In the genomic region with DNA sequence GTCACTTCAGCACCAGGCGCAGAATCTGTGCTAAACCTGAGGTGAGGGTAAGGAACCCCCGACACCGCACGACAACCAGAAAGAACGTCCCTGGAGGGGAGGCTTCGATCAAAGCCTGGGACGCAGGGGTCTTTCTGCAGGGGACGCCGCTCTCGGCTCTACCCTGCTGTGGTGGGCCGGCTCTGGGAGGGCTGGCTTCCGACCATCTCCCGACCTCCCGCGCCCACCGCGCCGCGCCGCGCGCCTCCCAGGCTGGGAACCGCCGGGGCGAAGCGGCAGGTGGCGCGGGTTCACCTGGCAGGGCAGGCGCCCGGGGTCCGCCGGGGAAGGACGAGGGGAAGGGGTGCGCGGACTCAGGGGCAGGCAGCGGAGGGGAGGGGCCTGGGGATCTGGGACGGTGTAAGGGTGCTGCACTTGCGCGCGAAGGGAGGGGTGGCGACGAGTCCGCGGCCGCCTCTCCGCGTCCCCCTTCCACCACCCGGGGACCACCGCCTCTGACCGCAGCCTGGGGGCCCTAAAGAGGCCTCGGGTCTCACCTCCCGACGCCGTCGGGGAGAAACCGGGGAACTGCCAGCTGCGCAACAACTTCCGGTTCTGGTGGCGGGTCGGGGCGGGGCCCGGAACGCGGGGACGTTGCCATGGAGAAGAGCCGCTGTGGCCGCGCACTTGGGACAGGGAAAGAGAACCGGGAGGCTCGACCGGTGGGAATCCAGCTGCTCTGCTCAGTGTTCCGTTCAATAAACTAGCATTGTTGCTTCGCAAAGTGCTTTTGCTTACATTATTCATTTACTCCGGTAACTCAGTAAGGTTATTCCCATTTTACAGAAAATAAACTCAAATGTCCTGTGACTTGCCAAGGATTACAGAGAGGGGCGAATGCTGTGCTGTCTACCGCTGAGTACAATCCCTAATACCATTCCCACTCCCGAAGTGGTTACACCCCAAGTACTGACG, we compare ENCODE assay signal across 8 cellular contexts. TPM values are rescaled to one million over a fixed set of nuclear protein-coding genes. Genes with fewer than 3 reads are reported as not detected.
DNase-seq lines count a peak whose midpoint lies in the region; ATAC-seq and TF ChIP-seq lines count a peak whose summit lies in the region.

TSS of gene ZNF396 (minus strand) at position 596 of the 954 bp plus-strand sequence. CDS start 3,045 bp downstream, outside the sequence.

- H3K27ac Mint-ChIP-seq in activated naive CD4-positive, alpha-beta T cell treated with anti-CD3 and anti-CD28 coated beads, Interleukin-2, amount 50 U/mL, for 72 hours, result peak within 1 kb of the TSS; percentile 33 to 67

- peak within 1 kb of the TSS; percentile 67 for H3K4me2 ChIP-seq in parathyroid adenoma (ENCODE audit: low read length)

- no peak for TF ChIP-seq CTCF in parathyroid adenoma (IDR thresholded peaks at IDR 0.05)
- TF ChIP-seq CTCF in tibial nerve (IDR thresholded peaks at IDR 0.05), result no peak

- peak; percentile 85 for ATAC-seq in GM21825 (IDR thresholded peaks at IDR 0.05; ENCODE audit: unreplicated experiment)
- ATAC-seq in activated naive CD4-positive, alpha-beta T cell treated with anti-CD3 and anti-CD28 coated beads, Interleukin-2, amount 50 U/mL, for 72 hours, result peak; percentile 81 to 89

- peak within 1 kb of the TSS; percentile 58 for H3K9ac ChIP-seq in parathyroid adenoma

- intact Hi-C loops in cardiac septum (cut with DNase I), result no loop called here

- H3K79me2 ChIP-seq in parathyroid adenoma, result no peaks in the 10 kb centered on the region

- TF ChIP-seq POLR2A in tibial nerve (IDR thresholded peaks at IDR 0.05), result no peak

- H3K9me3 Mint-ChIP-seq in activated naive CD4-positive, alpha-beta T cell treated with anti-CD3 and anti-CD28 coated beads, Interleukin-2, amount 50 U/mL, for 72 hours, result peaks cover 0 to 5% of the 10 kb centered on the region in 2 donors

- H3K4me1 ChIP-seq in parathyroid adenoma (no peaks in the 10 kb centered on the region), tibial nerve (peaks cover 0 to 20% (median 2%) of the 10 kb centered on the region in 4 donors)

- DNase-seq in DMS79 (lab: John Stamatoyannopoulos, UW) (peak; percentile 72), LHCN-M2 (ENCODE audit: low read depth) (peak; percentile 42), SKM-1 (lab: John Stamatoyannopoulos, UW; ENCODE audit: unreplicated experiment) (peak; percentile 39), cardiac septum (ENCODE audit: low spot score) (peak; percentile 95), tibial nerve (ENCODE audit: low spot score in 2 of 2) (peak; percentile 73 to 78)
- DNase-seq in activated naive CD4-positive, alpha-beta T cell treated with anti-CD3 and anti-CD28 coated beads, Interleukin-2, amount 50 U/mL, for 72 hours (ENCODE audit: low spot score in 2 of 2), result peak; percentile 66 to 74

- H3K27me3 ChIP-seq in parathyroid adenoma (ENCODE audit: control insufficient read depth, insufficient read depth, low read length) (no peaks in the 10 kb centered on the region), tibial nerve (no peaks in the 10 kb centered on the region)

- TF ChIP-seq EP300 in tibial nerve (IDR thresholded peaks at IDR 0.05), result peak in 1 of 2 donors; percentile 35

- H3K9me3 ChIP-seq in parathyroid adenoma (ENCODE audit: control insufficient read depth, low read length) (no peaks in the 10 kb centered on the region), tibial nerve (no peaks in the 10 kb centered on the region)

- no peaks in the 10 kb centered on the region for H3K36me3 ChIP-seq in parathyroid adenoma (ENCODE audit: control insufficient read depth, insufficient read depth, low read length)
- H3K36me3 ChIP-seq in tibial nerve, result peaks cover 0 to 11% (median 0%) of the 10 kb centered on the region in 3 donors

- H3K4me3 ChIP-seq in parathyroid adenoma (ENCODE audit: low read depth, low read length) (peak within 1 kb of the TSS; percentile 84), tibial nerve (peak within 1 kb of the TSS; percentile 64 to 94 (median 78))

- no peaks in the 10 kb centered on the region for H3K36me3 Mint-ChIP-seq in activated naive CD4-positive, alpha-beta T cell treated with anti-CD3 and anti-CD28 coated beads, Interleukin-2, amount 50 U/mL, for 72 hours

- peak within 1 kb of the TSS; percentile 98 for H2AFZ ChIP-seq in parathyroid adenoma

- 2 to 5% methylated on average over 39 to 61 of the region's 78 CpGs for WGBS in tibial nerve, 2 donors

- H3K27ac ChIP-seq in parathyroid adenoma, result peak within 1 kb of the TSS; percentile 37
- H3K27ac ChIP-seq in tibial nerve, result peak within 1 kb of the TSS; percentile 41 to 82 (median 76)

RNA-seq across cellular contexts. Expression of gene ZNF396, which starts in this region (rescaled TPM):
- 0.19 and 0.69 TPM in 2 replicates for total RNA-seq in LHCN-M2 (2014; rRNA removed)
- polyA plus RNA-seq in LHCN-M2 (2012), result 0.66 TPM
- under 1 TPM; 0.18 to 0.86 TPM for total RNA-seq in activated naive CD4-positive, alpha-beta T cell treated with anti-CD3 and anti-CD28 coated beads, Interleukin-2, amount 50 U/mL, for 72 hours
- 1.0 TPM for total RNA-seq in cardiac septum
- 1 to 10 TPM; 2.8 to 3.9 (median 3.1) TPM for total RNA-seq in tibial nerve

Comparison
In these comparisons a context has a peak if more than half of its experiments do, and no peak if none do; other contexts are left out.
1. Peak in every context shown above with its lines: DNase-seq, ATAC-seq, H3K4me3 ChIP-seq and H3K27ac ChIP-seq.
2. Peak in DNase-seq in LHCN-M2; RNA of the gene not detected or under 1 TPM.
3. Peak in DNase-seq and ATAC-seq in activated naive CD4-positive, alpha-beta T cell treated with anti-CD3 and anti-CD28 coated beads, Interleukin-2, amount 50 U/mL, for 72 hours; RNA of the gene not detected or under 1 TPM.
4. DNase-seq: peak in every context shown above with its lines; median percentile 95 in cardiac septum; 76 in tibial nerve; 72 in DMS79; 70 in activated naive CD4-positive, alpha-beta T cell treated with anti-CD3 and anti-CD28 coated beads, Interleukin-2, amount 50 U/mL, for 72 hours; 42 in LHCN-M2; 39 in SKM-1.